In genomic region chr7:87445897-87446296, GRCh38 we compare ENCODE assay signal across 10 cellular contexts. TPM values are rescaled to one million over a fixed set of nuclear protein-coding genes. Genes with fewer than 3 reads are reported as not detected.
A peak's percentile ranks its signal among the peaks of the same experiment; 100 is the strongest.
DNase-seq lines count a peak whose midpoint lies in the region; ATAC-seq lines count a peak whose summit lies in the region.
"Had no signal": no experiment of that assay in that cellular context is flagged by ENCODE, and none has a peak within 500 bp of the region (broad histone marks: within the 10 kb centered on the region; RNA-seq: fewer than 3 reads in every experiment).

No MANE protein-coding gene starts in this region.

- no peak overlapping the region for H3K9ac ChIP-seq in trophoblast cell (ENCODE audit: low read length)

- H3K4ac ChIP-seq in trophoblast cell (ENCODE audit: low read depth, low read length), result no peak overlapping the region

- WGBS in trophoblast cell (ENCODE audit: extremely low coverage, insufficient coverage, insufficient read length), result no CpG with 5 or more reads among the region's 4 CpGs

- no peak overlapping the region for H2BK120ac ChIP-seq in trophoblast cell (ENCODE audit: insufficient read depth, low read length, poor library complexity)

- ATAC-seq in GM18519 (IDR thresholded peaks at IDR 0.05; ENCODE audit: low FRiP score, unreplicated experiment) (peak; percentile 81), GM21515 (IDR thresholded peaks at IDR 0.05; ENCODE audit: unreplicated experiment) (peak; percentile 91), HG03095 (IDR thresholded peaks at IDR 0.05; ENCODE audit: unreplicated experiment) (peak; percentile 82)

- no peak overlapping the region for H3K18ac ChIP-seq in trophoblast cell (ENCODE audit: low read length)

- H2BK12ac ChIP-seq in trophoblast cell (ENCODE audit: low read length), result no peak overlapping the region

- H3K14ac ChIP-seq in trophoblast cell (ENCODE audit: low read length), result no peak overlapping the region

- H3K23ac ChIP-seq in trophoblast cell (ENCODE audit: low read length), result no peak overlapping the region

- no peak overlapping the region for H4K91ac ChIP-seq in trophoblast cell (ENCODE audit: low read depth, low read length)

- peaks cover 2% of the 10 kb centered on the region for H3K79me1 ChIP-seq in trophoblast cell (ENCODE audit: low read length)

- H2AK5ac ChIP-seq in trophoblast cell (ENCODE audit: low read length), result no peak overlapping the region

- H3K9me3 ChIP-seq in trophoblast cell (ENCODE audit: insufficient read depth, low read depth, low read length), result no peaks in the 10 kb centered on the region

- DNase-seq in SKM-1 (lab: John Stamatoyannopoulos, UW; ENCODE audit: unreplicated experiment) (peak; percentile 16), trophoblast cell (no peak), NCI-H2029 treated with DMSO at 0.1 percent for 48 hours (lab: John Stamatoyannopoulos, UW) (no peak), COLO829 (ENCODE audit: low spot score) (no peak)
- DNase-seq in stimulated activated CD8-positive, alpha-beta memory T cell treated with anti-CD3 and anti-CD28 coated beads, Interleukin-4, amount 100 ng/mL, for 48 hours, result no peak
- DNase-seq: NCI-H510A; stimulated activated naive CD4-positive, alpha-beta T cell had no signal

- H2BK5ac ChIP-seq in trophoblast cell (ENCODE audit: low read depth, low read length, poor library complexity), result no peak overlapping the region

- H4K12ac ChIP-seq in trophoblast cell (ENCODE audit: low read depth, low read length), result no peak overlapping the region

- H3K4me2 ChIP-seq in trophoblast cell (ENCODE audit: low read length), result no peak overlapping the region

- H3K27me3 ChIP-seq in trophoblast cell (ENCODE audit: insufficient read depth, low read length), result no peaks in the 10 kb centered on the region

- H3K4me1 ChIP-seq in trophoblast cell (ENCODE audit: control insufficient read depth in 1 of 2, insufficient read depth in 2 of 2, low read length in 2 of 2), result peaks cover 0 to 3% of the 10 kb centered on the region in 2 experiments

- H4K8ac ChIP-seq in trophoblast cell (ENCODE audit: low read depth, low read length), result no peak overlapping the region

- H3K4me3 ChIP-seq in trophoblast cell (ENCODE audit: low read depth, low read length), result no peak overlapping the region

- H2AFZ ChIP-seq in trophoblast cell (ENCODE audit: insufficient read depth, low read length, poor library complexity), result no peak overlapping the region

- H3K27ac ChIP-seq in trophoblast cell (ENCODE audit: low read depth, low read length), result no peak overlapping the region

- no peaks in the 10 kb centered on the region for H3K36me3 ChIP-seq in trophoblast cell (ENCODE audit: control insufficient read depth in 1 of 2, insufficient read depth in 2 of 2, low read length in 2 of 2)

- H3K79me2 ChIP-seq in trophoblast cell (ENCODE audit: control insufficient read depth, insufficient read depth, low read length, poor library complexity), result no peaks in the 10 kb centered on the region

RNA-seq across cellular contexts. Expression of gene ABCB4, which starts 29.6 kb away (rescaled TPM):
- polyA plus RNA-seq in trophoblast cell (2013), result 0.03 and 0.10 TPM in 2 replicates
